In genomic region chr14:51547260-51547659, GRCh38 we compare ENCODE assay signal across 9 cellular contexts.
DNase-seq lines count a peak whose midpoint lies in the region; ATAC-seq and TF ChIP-seq lines count a peak whose summit lies in the region.
"Had no signal": no experiment of that assay in that cellular context is flagged by ENCODE, and none has a peak within 500 bp of the region (broad histone marks: within the 10 kb centered on the region; RNA-seq: fewer than 3 reads in every experiment).

No MANE protein-coding gene starts in this region.

- POLR2A ChIA-PET in IMR-90 (lab: Charles Lee; ENCODE audit: unreplicated experiment) = interaction anchor here (0.6 to 1.0 kb wide), 2 partner anchors 13 to 105 kb away, joined by 3 to 4 read pairs; partner anchors contain the start of gene FRMD6

- ATAC-seq in IMR-90 (ENCODE audit: low read depth) (peak; percentile 93), left colon (peak; percentile 12)

- intact Hi-C loops in IMR-90 (cut with micrococcal nuclease) (loop anchor here (2.0 to 5.0 kb wide), 3 partner anchors 105 to 264 kb away; partner anchors contain the start of gene FRMD6), breast epithelium (cut with DNase I; ENCODE audit: low total_unique reads) (no loop called here), left colon (cut with DNase I, micrococcal nuclease) (no loop called here)

- H2AFZ ChIP-seq in IMR-90 (replicated peaks; ENCODE audit: low read length, poor library complexity) = no peak overlapping the region

- CTCF ChIA-PET in IMR-90 (lab: Yijun Ruan, JAX) = no interaction called here

- H2BK15ac ChIP-seq in IMR-90 (ENCODE audit: low read depth, low read length) = no peak overlapping the region

- peaks cover 11% of the 10 kb centered on the region for H3K9me1 ChIP-seq in IMR-90 (ENCODE audit: insufficient read depth, low read length)

- H3K79me1 ChIP-seq in IMR-90 (ENCODE audit: low read depth in 1 of 2, low read length in 2 of 2) = peaks cover 6 to 23% of the 10 kb centered on the region in 2 experiments; a peak in 2 of 4 replicates

- H3K27ac ChIP-seq in IMR-90 (ENCODE audit: insufficient read depth, low read length) (no peak overlapping the region), breast epithelium (peak overlapping the region; percentile 54 to 77)

- H2AK5ac ChIP-seq in IMR-90 (ENCODE audit: low read depth, low read length) = no peak overlapping the region

- H3K14ac ChIP-seq in IMR-90 (replicated peaks; ENCODE audit: low read depth, low read length) = no peak overlapping the region

- H3K4ac ChIP-seq in IMR-90 (ENCODE audit: low read depth, low read length) = peak overlapping the region; percentile 36; the same call in 1 of the 2 replicates

- no peak overlapping the region for H3K4me3 ChIP-seq in IMR-90 (ENCODE audit: insufficient read depth, low read depth, low read length)
- no peak overlapping the region for H3K4me3 ChIP-seq in breast epithelium

- DNase-seq in IMR-90 (peak; percentile 100), breast epithelium (ENCODE audit: low spot score in 2 of 2) (peak in 1 of 2 donors; percentile 41), left colon (no peak), type B pancreatic cell (ENCODE audit: extremely low spot score, unreplicated experiment) (no peak), NCI-H187 treated with DMSO at 0.1 percent for 48 hours (lab: John Stamatoyannopoulos, UW) (no peak), Kasumi-1 (lab: John Stamatoyannopoulos, UW) (no peak), NOMO-1 treated with DMSO at 0.1 percent for 48 hours (lab: John Stamatoyannopoulos, UW; ENCODE audit: unreplicated experiment) (no peak)
- DNase-seq: hippocampal formation, KG1 had no signal

- H3K4me1 Mint-ChIP-seq in type B pancreatic cell (ENCODE audit: unreplicated experiment) = peaks cover 33% of the 10 kb centered on the region

- peak overlapping the region; percentile 29; the same call in 1 of the 2 replicates for H3K4me2 ChIP-seq in IMR-90 (ENCODE audit: low read depth, low read length)

- H3K4me1 ChIP-seq in IMR-90 (ENCODE audit: control insufficient read depth, insufficient read depth, low read length) (peaks cover 17% of the 10 kb centered on the region), breast epithelium (no peaks in the 10 kb centered on the region)

- H4K5ac ChIP-seq in IMR-90 (ENCODE audit: low read depth, low read length) = no peak overlapping the region

- H3K18ac ChIP-seq in IMR-90 (ENCODE audit: low read depth, low read length) = no peak overlapping the region; the same call in 1 of the 2 replicates

- H3K27me3 ChIP-seq in IMR-90 (ENCODE audit: control insufficient read depth, insufficient read depth, low read length) (no peaks in the 10 kb centered on the region), breast epithelium (no peaks in the 10 kb centered on the region)

- H3K23ac ChIP-seq in IMR-90 (ENCODE audit: low read depth, low read length) = no peak overlapping the region; the same call in 1 of the 2 replicates

- peak overlapping the region in 1 of 2 experiments; percentile 74; a peak in 1 of 4 replicates for H4K8ac ChIP-seq in IMR-90 (ENCODE audit: low read depth in 2 of 2, low read length in 2 of 2)

- peak overlapping the region; percentile 5 for H3K27ac Mint-ChIP-seq in type B pancreatic cell

- TF ChIP-seq POLR2A in IMR-90 (IDR thresholded peaks at IDR 0.05; ENCODE audit: low read depth, low read length) = peak; percentile 31; the same call in 1 of the 2 replicates
- TF ChIP-seq POLR2A in breast epithelium (IDR thresholded peaks at IDR 0.05) = no peak

- peak overlapping the region; percentile 98 for H2BK120ac ChIP-seq in IMR-90 (ENCODE audit: low read depth, low read length)

- H3K9me3 ChIP-seq in IMR-90 (ENCODE audit: control insufficient read depth, insufficient read depth, low read length) = no peaks in the 10 kb centered on the region
- no peaks in the 10 kb centered on the region for H3K9me3 ChIP-seq in breast epithelium

- H3K9ac ChIP-seq in IMR-90 (ENCODE audit: low read depth, low read length) = no peak overlapping the region

- WGBS in IMR-90 (ENCODE audit: extremely low coverage in 2 of 2, insufficient read length in 1 of 2), 2 experiments = no CpG with 5 or more reads among the region's 3 CpGs

- H3K36me3 ChIP-seq in IMR-90 (ENCODE audit: control insufficient read depth, insufficient read depth, low read length) = no peaks in the 10 kb centered on the region
- H3K36me3 ChIP-seq in breast epithelium = no peaks in the 10 kb centered on the region

- TF ChIP-seq CTCF in IMR-90 (conservative IDR thresholded peaks at IDR 0.05; ENCODE audit: low read depth, low read length) = no peak
- TF ChIP-seq CTCF in breast epithelium (IDR thresholded peaks at IDR 0.05) = no peak
- TF ChIP-seq CTCF in type B pancreatic cell (conservative IDR thresholded peaks at IDR 0.05) = no peak

- H4K91ac ChIP-seq in IMR-90 (ENCODE audit: insufficient read depth, low read depth, low read length) = no peak overlapping the region

- peak overlapping the region; percentile 99 for H2BK5ac ChIP-seq in IMR-90 (ENCODE audit: low read depth, low read length, poor library complexity, severe bottlenecking)

- H3K36me3 Mint-ChIP-seq in type B pancreatic cell = no peaks in the 10 kb centered on the region

- H3K9me3 Mint-ChIP-seq in type B pancreatic cell = no peaks in the 10 kb centered on the region

- no peak; the same call in 1 of the 2 replicates for TF ChIP-seq RAD21 in IMR-90 (IDR thresholded peaks at IDR 0.05; ENCODE audit: low read length)

- in situ Hi-C loops in IMR-90 (cut with MboI; ENCODE audit: low sequenced_read_pairs) = no loop called here

- H3K56ac ChIP-seq in IMR-90 (ENCODE audit: extremely low read depth, insufficient read depth, low read length) = no peak overlapping the region

- H2AK9ac ChIP-seq in IMR-90 (replicated peaks; ENCODE audit: low read depth, low read length, poor library complexity) = no peak overlapping the region

- H4K20me1 ChIP-seq in IMR-90 (ENCODE audit: insufficient read depth, low read length) = no peaks in the 10 kb centered on the region

- dilution Hi-C loops in IMR-90 (cut with HindIII; ENCODE audit: low sequenced_read_pairs, unreplicated experiment) = no loop called here

- no TSS peak for BruUV-seq in IMR-90 (replicated peaks; lab: Mats Ljungman, UMichigan)

- no peak overlapping the region for H2BK20ac ChIP-seq in IMR-90 (ENCODE audit: low read depth, low read length)

- peak overlapping the region; percentile 32 for H3K4me3 Mint-ChIP-seq in type B pancreatic cell

- no peaks in the 10 kb centered on the region for H3K27me3 Mint-ChIP-seq in type B pancreatic cell

TF ChIP-seq in IMR-90, 13 proteins besides CTCF, POLR2A, EP300 and RAD21:
- no peak; the same call in 1 of the 2 replicates for TF ChIP-seq CHD1 (IDR thresholded peaks at IDR 0.05; ENCODE audit: low read depth, low read length)
- no peak; the same call in 1 of the 2 replicates for TF ChIP-seq SMC3 (IDR thresholded peaks at IDR 0.05; ENCODE audit: low read depth, low read length)
- peak; percentile 13; the same call in 1 of the 2 replicates for TF ChIP-seq MAFK (IDR thresholded peaks at IDR 0.05; ENCODE audit: low read depth, low read length)
- peak; percentile 30; the same call in 1 of the 2 replicates for TF ChIP-seq RFX5 (IDR thresholded peaks at IDR 0.05; ENCODE audit: low read depth, low read length)
- TF ChIP-seq MAZ (IDR thresholded peaks at IDR 0.05; ENCODE audit: borderline replicate concordance, low read depth, low read length) = no peak; the same call in 1 of the 2 replicates
- TF ChIP-seq FOS (IDR thresholded peaks at IDR 0.05; ENCODE audit: low read depth, low read length) = peak; percentile 99
- peak; percentile 82 for TF ChIP-seq CEBPB (IDR thresholded peaks at IDR 0.05; ENCODE audit: low read depth, low read length)
- TF ChIP-seq ELK1 (IDR thresholded peaks at IDR 0.05; ENCODE audit: borderline replicate concordance, low read depth, low read length) = no peak
- TF ChIP-seq NFE2L2 (IDR thresholded peaks at IDR 0.05; ENCODE audit: low read depth, low read length) = no peak
- TF ChIP-seq USF2 (IDR thresholded peaks at IDR 0.05; ENCODE audit: low read depth, low read length) = no peak
- no peak for TF ChIP-seq RCOR1 (IDR thresholded peaks at IDR 0.05; ENCODE audit: insufficient replicate concordance, low read length)
- TF ChIP-seq MXI1 (IDR thresholded peaks at IDR 0.05; ENCODE audit: borderline replicate concordance, low read depth, low read length) = no peak
- peak; percentile 79 for TF ChIP-seq BHLHE40 (IDR thresholded peaks at IDR 0.05; ENCODE audit: low read depth, low read length)
